In the genomic region with DNA sequence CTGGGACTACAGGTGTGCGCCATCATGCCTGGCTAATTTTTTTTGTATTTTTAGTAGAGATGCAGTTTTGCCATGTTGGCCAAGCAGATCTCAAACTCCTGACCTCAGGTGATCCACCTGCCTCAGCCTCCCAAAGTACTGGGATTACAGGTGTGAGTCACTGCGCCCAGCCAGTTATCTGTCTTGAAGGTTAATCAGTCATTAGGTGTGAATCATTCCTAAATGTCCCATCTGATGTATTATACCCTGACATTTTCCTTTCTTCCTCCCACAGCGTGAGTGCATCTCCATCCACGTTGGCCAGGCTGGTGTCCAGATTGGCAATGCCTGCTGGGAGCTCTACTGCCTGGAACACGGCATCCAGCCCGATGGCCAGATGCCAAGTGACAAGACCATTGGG, we compare ENCODE assay signal across 9 cellular contexts. TPM values are rescaled to one million over a fixed set of nuclear protein-coding genes. Genes with fewer than 3 reads are reported as not detected.
DNase-seq lines count a peak whose midpoint lies in the region; ATAC-seq, FAIRE-seq and TF ChIP-seq lines count a peak whose summit lies in the region.
"Not testable (repeated sequence)": the region's sequence is repeated elsewhere in the genome, so short reads cannot be mapped to it uniquely, and the experiment has no call there.
"Had no signal": no experiment of that assay in that cellular context is flagged by ENCODE, and none has a peak within 500 bp of the region (broad histone marks: within the 10 kb centered on the region; RNA-seq: fewer than 3 reads in every experiment).

No MANE protein-coding gene starts in this region.

- not testable (repeated sequence) for H3K9me3 Mint-ChIP-seq in astrocyte (ENCODE audit: unreplicated experiment); type B pancreatic cell

- dilution Hi-C loops in IMR-90 (cut with HindIII; ENCODE audit: low sequenced_read_pairs, unreplicated experiment) = not testable (repeated sequence)

- not testable (repeated sequence) for H3K27me3 Mint-ChIP-seq in astrocyte (ENCODE audit: low read depth, unreplicated experiment); type B pancreatic cell

- not testable (repeated sequence) for TF ChIP-seq POLR2A in IMR-90 (IDR thresholded peaks at IDR 0.05; ENCODE audit: low read depth, low read length)

- not testable (repeated sequence) for H4K5ac ChIP-seq in IMR-90 (ENCODE audit: low read depth, low read length)

- not testable (repeated sequence) for H3K9me3 ChIP-seq in IMR-90 (ENCODE audit: control insufficient read depth, insufficient read depth, low read length); astrocyte (ENCODE audit: insufficient read depth, low read depth, low read length); right atrium auricular region; osteoblast (ENCODE audit: low read depth, low read length)

- H3K4me2 ChIP-seq in IMR-90 (ENCODE audit: low read depth, low read length) (peak overlapping the region; percentile 72; the same call in 1 of the 2 replicates), astrocyte (ENCODE audit: low read length) (peak overlapping the region; percentile 92), osteoblast (ENCODE audit: insufficient read depth, low read length) (peak overlapping the region; percentile 92)

- H2AFZ ChIP-seq in IMR-90 (replicated peaks; ENCODE audit: low read length, poor library complexity); astrocyte (ENCODE audit: low read depth, low read length); osteoblast (ENCODE audit: low read length): not testable (repeated sequence)

- not testable (repeated sequence) for H3K23ac ChIP-seq in IMR-90 (ENCODE audit: low read depth, low read length)

- H3K4ac ChIP-seq in IMR-90 (ENCODE audit: low read depth, low read length) = not testable (repeated sequence)

- peak overlapping the region; percentile 90 for H3K27ac Mint-ChIP-seq in astrocyte (ENCODE audit: unreplicated experiment)
- peak overlapping the region; percentile 88 for H3K27ac Mint-ChIP-seq in type B pancreatic cell

- 0 out of 2 replicates have a peak overlapping the region, but pooled peaks have one; percentile 61 for H3K14ac ChIP-seq in IMR-90 (replicated peaks; ENCODE audit: low read depth, low read length)

- in situ Hi-C loops in IMR-90 (cut with MboI; ENCODE audit: low sequenced_read_pairs) = not testable (repeated sequence)

- H3K79me2 ChIP-seq in astrocyte (ENCODE audit: insufficient read depth, low read length) = peaks cover 77% of the 10 kb centered on the region
- peaks cover 57% of the 10 kb centered on the region for H3K79me2 ChIP-seq in osteoblast (ENCODE audit: insufficient read depth, low read length)

- not testable (repeated sequence) for H3K56ac ChIP-seq in IMR-90 (ENCODE audit: extremely low read depth, insufficient read depth, low read length)

- H2BK5ac ChIP-seq in IMR-90 (ENCODE audit: low read depth, low read length, poor library complexity, severe bottlenecking) = not testable (repeated sequence)

- no CpG with 5 or more reads among the region's 6 CpGs for WGBS in IMR-90 (ENCODE audit: extremely low coverage in 2 of 2, insufficient read length in 1 of 2), 2 experiments

- TF ChIP-seq CTCF in AG04449 (IDR thresholded peaks at IDR 0.05; ENCODE audit: insufficient read depth, low read length, missing control alignments); IMR-90 (conservative IDR thresholded peaks at IDR 0.05; ENCODE audit: low read depth, low read length); WI38 (IDR thresholded peaks at IDR 0.05; ENCODE audit: low read depth, low read length); astrocyte (IDR thresholded peaks at IDR 0.05; ENCODE audit: insufficient read depth, low read depth, low read length); epithelial cell of esophagus (IDR thresholded peaks at IDR 0.05; ENCODE audit: insufficient read depth, low read depth, low read length, missing control alignments); right atrium auricular region (IDR thresholded peaks at IDR 0.05); osteoblast (IDR thresholded peaks at IDR 0.05; ENCODE audit: extremely low read depth, low read depth, low read length); type B pancreatic cell (conservative IDR thresholded peaks at IDR 0.05): not testable (repeated sequence)

- H3K4me3 Mint-ChIP-seq in astrocyte (ENCODE audit: unreplicated experiment) = peak overlapping the region; percentile 96
- peak overlapping the region; percentile 31 for H3K4me3 Mint-ChIP-seq in type B pancreatic cell

- H2BK15ac ChIP-seq in IMR-90 (ENCODE audit: low read depth, low read length) = not testable (repeated sequence)

- CTCF ChIA-PET in AG04449 (lab: Yijun Ruan, JAX) (interaction anchor here (4.1 kb wide), 1 partner anchor 19 kb away, joined by 31 read pairs; no protein-coding TSS in a partner anchor), IMR-90 (lab: Yijun Ruan, JAX) (interaction anchor here (0.6 to 1.1 kb wide), 3 partner anchors 15 to 278 kb away, joined by 3 to 5 read pairs (median 3); no protein-coding TSS in a partner anchor)

- H3K27me3 ChIP-seq in IMR-90 (ENCODE audit: control insufficient read depth, insufficient read depth, low read length); astrocyte (ENCODE audit: insufficient read depth, low read length); right atrium auricular region; osteoblast (ENCODE audit: insufficient read depth, low read length): not testable (repeated sequence)

- H4K91ac ChIP-seq in IMR-90 (ENCODE audit: insufficient read depth, low read depth, low read length) = not testable (repeated sequence)

- TF ChIP-seq RAD21 in IMR-90 (IDR thresholded peaks at IDR 0.05; ENCODE audit: low read length) = not testable (repeated sequence)

- not testable (repeated sequence) for H3K18ac ChIP-seq in IMR-90 (ENCODE audit: low read depth, low read length)

- H4K20me1 ChIP-seq in IMR-90 (ENCODE audit: insufficient read depth, low read length) (peaks cover 86% of the 10 kb centered on the region), astrocyte (ENCODE audit: insufficient read depth, low read length) (peaks cover 85% of the 10 kb centered on the region), osteoblast (ENCODE audit: insufficient read depth, low read length) (peaks cover 67% of the 10 kb centered on the region)

- H3K4me3 ChIP-seq in AG04449 (ENCODE audit: low read depth, low read length) = peak overlapping the region; percentile 13; the same call in 1 of the 2 replicates
- not testable (repeated sequence) for H3K4me3 ChIP-seq in IMR-90 (ENCODE audit: insufficient read depth, low read depth, low read length); epithelial cell of esophagus (ENCODE audit: low read length); right atrium auricular region
- H3K4me3 ChIP-seq in WI38 (ENCODE audit: low read depth, low read length) = peak overlapping the region; percentile 97
- H3K4me3 ChIP-seq in astrocyte (ENCODE audit: insufficient read depth, low read depth, low read length) = peak overlapping the region; percentile 83
- peak overlapping the region; percentile 32 for H3K4me3 ChIP-seq in osteoblast (ENCODE audit: insufficient read depth, low read length)

- H3K27ac ChIP-seq in IMR-90 (ENCODE audit: insufficient read depth, low read length) (peak overlapping the region; percentile 44; the same call in 1 of the 2 replicates), astrocyte (ENCODE audit: low read depth, low read length) (peak overlapping the region; percentile 69), right atrium auricular region (peak overlapping the region; percentile 2 to 22), osteoblast (ENCODE audit: low read depth, low read length) (peak overlapping the region; percentile 68)

- H3K9ac ChIP-seq in IMR-90 (ENCODE audit: low read depth, low read length) = not testable (repeated sequence)
- H3K9ac ChIP-seq in astrocyte (ENCODE audit: low read length) = peak overlapping the region; percentile 66

- not testable (repeated sequence) for BruUV-seq in IMR-90 (replicated peaks; lab: Mats Ljungman, UMichigan)

- not testable (repeated sequence) for H2AK9ac ChIP-seq in IMR-90 (replicated peaks; ENCODE audit: low read depth, low read length, poor library complexity)

- H2AK5ac ChIP-seq in IMR-90 (ENCODE audit: low read depth, low read length) = not testable (repeated sequence)

- not testable (repeated sequence) for DNase-seq in AG04449 (ENCODE audit: low read depth, low spot score); IMR-90; astrocyte (ENCODE audit: low read depth); right atrium auricular region (ENCODE audit: low spot score); osteoblast (ENCODE audit: insufficient read length, low spot score, missing footprints); type B pancreatic cell (ENCODE audit: extremely low spot score, unreplicated experiment)
- DNase-seq in epithelial cell of esophagus (ENCODE audit: low read depth) = peak; percentile 77

- peaks cover 21% of the 10 kb centered on the region for H3K9me1 ChIP-seq in IMR-90 (ENCODE audit: insufficient read depth, low read length)

- H3K36me3 Mint-ChIP-seq in astrocyte (ENCODE audit: low read depth, unreplicated experiment) (peaks cover 27% of the 10 kb centered on the region), type B pancreatic cell (peaks cover 28% of the 10 kb centered on the region)

- H3K36me3 ChIP-seq in IMR-90 (ENCODE audit: control insufficient read depth, insufficient read depth, low read length) (peaks cover 54% of the 10 kb centered on the region), astrocyte (ENCODE audit: insufficient read depth, low read length) (peaks cover 51% of the 10 kb centered on the region), right atrium auricular region (peaks cover 27% of the 10 kb centered on the region), osteoblast (ENCODE audit: insufficient read depth, low read length) (peaks cover 58% of the 10 kb centered on the region)

- POLR2A ChIA-PET in AG04449 (lab: Yijun Ruan, JAX) = interaction anchor here (0.6 to 1.1 kb wide), 5 partner anchors 8 to 139 kb away, joined by 3 to 7 read pairs (median 5); partner anchors contain the start of gene TUBA1B
- POLR2A ChIA-PET in IMR-90 (lab: Charles Lee; ENCODE audit: unreplicated experiment) = interaction anchor here (0.5 to 1.2 kb wide), 3 partner anchors 8 to 81 kb away, joined by 3 to 10 read pairs (median 4); partner anchors contain the start of gene TUBA1A

- not testable (repeated sequence) for H2BK120ac ChIP-seq in IMR-90 (ENCODE audit: low read depth, low read length)

- H3K79me1 ChIP-seq in IMR-90 (ENCODE audit: low read depth in 1 of 2, low read length in 2 of 2) = peaks cover 25 to 72% of the 10 kb centered on the region in 2 experiments

- H4K8ac ChIP-seq in IMR-90 (ENCODE audit: low read depth in 2 of 2, low read length in 2 of 2) = not testable (repeated sequence)

- not testable (repeated sequence) for FAIRE-seq in astrocyte (lab: Jason Lieb, UNC)

- H3K4me1 ChIP-seq in IMR-90 (ENCODE audit: control insufficient read depth, insufficient read depth, low read length) = peaks cover 10% of the 10 kb centered on the region
- peaks cover 24% of the 10 kb centered on the region for H3K4me1 ChIP-seq in astrocyte (ENCODE audit: insufficient read depth, low read length)
- H3K4me1 ChIP-seq in right atrium auricular region = peaks cover 0 to 33% of the 10 kb centered on the region in 2 donors
- H3K4me1 ChIP-seq in osteoblast (ENCODE audit: insufficient read depth, low read length) = peaks cover 34% of the 10 kb centered on the region

- H3K4me1 Mint-ChIP-seq in astrocyte (ENCODE audit: low read depth, unreplicated experiment) (peaks cover 30% of the 10 kb centered on the region), type B pancreatic cell (ENCODE audit: unreplicated experiment) (peaks cover 12% of the 10 kb centered on the region)

- H2BK20ac ChIP-seq in IMR-90 (ENCODE audit: low read depth, low read length) = not testable (repeated sequence)

- intact Hi-C loops in IMR-90 (cut with micrococcal nuclease) = loop anchor here (10.0 kb wide), 1 partner anchor 134 kb away; the partner anchor contains the start of gene TUBA1B

- not testable (repeated sequence) for ATAC-seq in IMR-90 (ENCODE audit: low read depth)

RNA-seq across cellular contexts. Expression of gene TUBA1C, which starts 4.3 kb away (rescaled TPM):
- total RNA-seq in IMR-90 (2012; rRNA removed) = 1,144 and 1,420 TPM in 2 replicates
- 2,555 and 2,715 TPM in 2 replicates for polyA plus RNA-seq in IMR-90 (2012; rRNA removed)
- 1,691 and 2,161 TPM in 2 replicates for polyA plus RNA-seq in IMR-90 (2012; cell fraction: cytosol; rRNA removed)
- polyA plus RNA-seq in IMR-90 (2012; cell fraction: nucleus; rRNA removed; ENCODE audit: low replicate concordance) = 639 and 1,093 TPM in 2 replicates
- total RNA-seq in astrocyte = 345 and 408 TPM in 2 replicates
- total RNA-seq in right atrium auricular region = 100 to 1,000 TPM in 1 of 2 donors, 10 to 100 TPM in 1; 64.4 to 145 TPM
- total RNA-seq in osteoblast = 307 and 321 TPM in 2 replicates
- total RNA-seq in type B pancreatic cell (ENCODE audit: low replicate concordance) = 187 and 221 TPM in 2 replicates

RNA-seq across cellular contexts. Expression of gene PRPH, which starts 25.8 kb away (rescaled TPM):
- total RNA-seq in IMR-90 (2012; rRNA removed) = not detected in 2 replicates
- not detected in 2 replicates for polyA plus RNA-seq in IMR-90 (2012; rRNA removed)
- polyA plus RNA-seq in IMR-90 (2012; cell fraction: cytosol; rRNA removed) = 0.02 TPM in 1 of 2 replicates, not detected in the other
- 0.29 and 0.49 TPM in 2 replicates for polyA plus RNA-seq in IMR-90 (2012; cell fraction: nucleus; rRNA removed; ENCODE audit: low replicate concordance)
- not detected in 2 replicates for total RNA-seq in astrocyte
- total RNA-seq in right atrium auricular region = under 1 TPM in 1 of 2 donors, not detected in 1; 0.75 TPM
- total RNA-seq in osteoblast = under 0.01 TPM in 1 of 2 replicates, not detected in the other
- total RNA-seq in type B pancreatic cell (ENCODE audit: low replicate concordance) = 1.8 and 7.3 TPM in 2 replicates
- total RNA-seq: naive thymus-derived CD8-positive, alpha-beta T cell had no signal
- polyA plus RNA-seq: naive thymus-derived CD8-positive, alpha-beta T cell had no signal

RNA-seq across cellular contexts. Expression of gene TROAP, which starts 53.9 kb away (rescaled TPM):
- 15.6 and 21.5 TPM in 2 replicates for total RNA-seq in IMR-90 (2012; rRNA removed)
- 29.3 and 46.0 TPM in 2 replicates for polyA plus RNA-seq in IMR-90 (2012; rRNA removed)
- polyA plus RNA-seq in IMR-90 (2012; cell fraction: cytosol; rRNA removed) = 13.7 and 15.7 TPM in 2 replicates
- polyA plus RNA-seq in IMR-90 (2012; cell fraction: nucleus; rRNA removed; ENCODE audit: low replicate concordance) = 36.7 and 80.0 TPM in 2 replicates
- 2.2 and 2.7 TPM in 2 replicates for total RNA-seq in astrocyte
- total RNA-seq in right atrium auricular region = under 1 TPM in 1 of 2 donors, not detected in 1; 0.48 TPM
- 2.5 and 3.5 TPM in 2 replicates for total RNA-seq in osteoblast
- total RNA-seq in type B pancreatic cell (ENCODE audit: low replicate concordance) = 21.7 and 66.3 TPM in 2 replicates

Comparison
In these comparisons a context has a peak if more than half of its experiments do, and no peak if none do; other contexts are left out.
1. H3K27ac ChIP-seq: peak in every context shown above with its lines; median percentile 69 in astrocyte; 68 in osteoblast; 44 in IMR-90; 12 in right atrium auricular region.